Comparison of ENCODE assay signal across 8 cellular contexts in the genomic region with DNA sequence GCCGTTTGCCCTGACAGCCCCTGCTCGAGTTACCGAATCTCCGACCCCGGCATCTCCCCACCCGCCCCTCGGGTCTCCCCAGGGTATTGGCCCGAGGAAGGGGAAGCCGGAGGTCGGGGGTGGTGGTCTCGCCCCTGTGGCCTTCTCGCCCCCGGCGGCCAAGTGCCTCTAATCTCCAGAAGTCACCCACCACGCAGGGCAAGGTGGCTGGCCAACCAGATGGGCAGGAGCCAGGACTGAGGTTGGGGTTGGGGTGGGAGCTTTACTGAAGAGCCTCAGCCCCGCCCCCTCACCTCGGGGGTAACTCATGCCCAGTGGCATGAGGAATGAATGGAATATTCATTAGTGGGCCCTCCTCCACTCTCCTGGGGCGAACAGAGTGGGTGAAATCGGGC. TPM values are rescaled to one million over a fixed set of nuclear protein-coding genes. Genes with fewer than 3 reads are reported as not detected.
A peak's percentile ranks its signal among the peaks of the same experiment; 100 is the strongest.
DNase-seq lines count a peak whose midpoint lies in the region; ATAC-seq, FAIRE-seq and TF ChIP-seq lines count a peak whose summit lies in the region.

No MANE protein-coding gene starts in this region.

- peak overlapping the region; percentile 73 for H3K27ac ChIP-seq in K562 (ENCODE audit: extremely low read depth, low read depth, low read length)

- peaks cover 64% of the 10 kb centered on the region for H3K36me3 ChIP-seq in K562 (ENCODE audit: control insufficient read depth, insufficient read depth, low read length)

- H3K9me3 ChIP-seq in K562 (replicated peaks; ENCODE audit: control insufficient read depth, insufficient read depth, low read depth, low read length) = no peaks in the 10 kb centered on the region

- H3K27me3 Mint-ChIP-seq in stimulated activated naive CD8-positive, alpha-beta T cell treated with anti-CD3 and anti-CD28 coated beads, Interleukin-15, Interleukin-2, amounts not matched to agents 100 ng/mL and 50 ng/mL, for 24 hours = no peaks in the 10 kb centered on the region

- POLR2A ChIA-PET in K562 (lab: Yijun Ruan, JAX) = interaction anchor here (0.6 to 4.4 kb wide), 9 partner anchors 8 to 357 kb away, joined by 3 to 32 read pairs (median 5); a partner anchor contains a TSS

- intact Hi-C loops in K562 (cut with micrococcal nuclease) = no loop called here

- peaks cover 56% of the 10 kb centered on the region for H3K79me2 ChIP-seq in K562 (ENCODE audit: control insufficient read depth, insufficient read depth, low read length)

- H3K9me1 ChIP-seq in K562 (ENCODE audit: control insufficient read depth, insufficient read depth, low read length) = no peaks in the 10 kb centered on the region

- DNase-seq in NCI-H1436 (lab: John Stamatoyannopoulos, UW) (peak; percentile 32), NCI-H1436 treated with DMSO at 0.1 percent for 48 hours (lab: John Stamatoyannopoulos, UW) (no peak), NB4 (ENCODE audit: low read depth) (peak; percentile 49), K562 (ENCODE audit: extremely low read depth in 1 of 4, low spot score in 3 of 4) (peak in 3 of 4 experiments; percentile 24 to 54 (median 51)), kidney glomerular epithelial cell (lab: John Stamatoyannopoulos, UW) (peak; percentile 62), GDM1 (lab: John Stamatoyannopoulos, UW) (no peak)

- BruUV-seq in K562 (replicated peaks; lab: Mats Ljungman, UMichigan) = no TSS peak

- H4K20me1 ChIP-seq in K562 (replicated peaks; ENCODE audit: control insufficient read depth, insufficient read depth, low read length) = no peaks in the 10 kb centered on the region; the same call in 1 of the 2 replicates

- TF ChIP-seq EP300 in K562 (IDR thresholded peaks at IDR 0.05; ENCODE audit: low read length) = no peak

- TF ChIP-seq CTCF in NB4 (IDR thresholded peaks at IDR 0.05; ENCODE audit: low read depth, low read length) (no peak), K562 (IDR thresholded peaks at IDR 0.05 in 2 of 3, conservative IDR thresholded peaks at IDR 0.05 in 1 of 3; ENCODE audit: insufficient read depth in 2 of 3, low read depth in 1 of 3, low read length in 3 of 3) (no peak)

- peak overlapping the region; percentile 58 for H3K4me3 ChIP-seq in NB4 (ENCODE audit: low read depth, low read length)
- peak overlapping the region; percentile 79 for H3K4me3 ChIP-seq in K562

- peak; percentile 7 for ATAC-seq in K562
- no peak for ATAC-seq in HG03108 (IDR thresholded peaks at IDR 0.05; ENCODE audit: unreplicated experiment)

- in situ Hi-C loops in K562 (cut with MboI) = loop anchor here (5.0 kb wide), 1 partner anchor 45 kb away; no protein-coding TSS in a partner anchor

- TF ChIP-seq POLR2A in NB4 (IDR thresholded peaks at IDR 0.05; ENCODE audit: extremely low read depth, insufficient read length) (no peak), K562 (conservative IDR thresholded peaks at IDR 0.05) (no peak)

- no peak overlapping the region for H3K27ac Mint-ChIP-seq in stimulated activated naive CD8-positive, alpha-beta T cell treated with anti-CD3 and anti-CD28 coated beads, Interleukin-15, Interleukin-2, amounts not matched to agents 100 ng/mL and 50 ng/mL, for 24 hours

- peaks cover 29% of the 10 kb centered on the region for H3K36me3 Mint-ChIP-seq in stimulated activated naive CD8-positive, alpha-beta T cell treated with anti-CD3 and anti-CD28 coated beads, Interleukin-15, Interleukin-2, amounts not matched to agents 100 ng/mL and 50 ng/mL, for 24 hours (ENCODE audit: low read depth)

- no peaks in the 10 kb centered on the region for H3K9me3 Mint-ChIP-seq in stimulated activated naive CD8-positive, alpha-beta T cell treated with anti-CD3 and anti-CD28 coated beads, Interleukin-15, Interleukin-2, amounts not matched to agents 100 ng/mL and 50 ng/mL, for 24 hours

- peaks cover 51 to 59% of the 10 kb centered on the region in 2 experiments for H3K4me1 ChIP-seq in K562 (replicated peaks in 1 of 2; ENCODE audit: control insufficient read depth in 2 of 2, insufficient read depth in 2 of 2, low read length in 2 of 2)

- FAIRE-seq in K562 (lab: Jason Lieb, UNC) = no peak

- H3K27me3 ChIP-seq in K562 (ENCODE audit: control insufficient read depth in 2 of 2, insufficient read depth in 2 of 2, low read length in 2 of 2) = no peaks in the 10 kb centered on the region

- H3K4me2 ChIP-seq in K562 (ENCODE audit: insufficient read depth, low read length) = peak overlapping the region; percentile 84

- H2AFZ ChIP-seq in K562 (ENCODE audit: low read depth, low read length) = peak overlapping the region; percentile 22; the same call in 1 of the 2 replicates

- CTCF ChIA-PET in K562 (lab: Yijun Ruan, JAX; ENCODE audit: low intra/inter-chr PET ratio) = no interaction called here

- 0% methylated on average over 12 of the region's 19 CpGs for whole genome bisulfite sequencing in K562 (ENCODE audit: insufficient coverage, low coverage, missing lambda C conversion rate)

- H3K9ac ChIP-seq in K562 (ENCODE audit: insufficient read depth in 1 of 2, low read depth in 2 of 2, low read length in 2 of 2) = peak overlapping the region; percentile 77 to 92

- no peak for TF ChIP-seq RAD21 in K562 (CRISPR knock-in tag; conservative IDR thresholded peaks at IDR 0.05 in 1 of 2, IDR thresholded peaks at IDR 0.05 in 1 of 2)

- peaks cover 32% of the 10 kb centered on the region for H3K4me1 Mint-ChIP-seq in stimulated activated naive CD8-positive, alpha-beta T cell treated with anti-CD3 and anti-CD28 coated beads, Interleukin-15, Interleukin-2, amounts not matched to agents 100 ng/mL and 50 ng/mL, for 24 hours (ENCODE audit: low read depth)

- H3K4me3 Mint-ChIP-seq in stimulated activated naive CD8-positive, alpha-beta T cell treated with anti-CD3 and anti-CD28 coated beads, Interleukin-15, Interleukin-2, amounts not matched to agents 100 ng/mL and 50 ng/mL, for 24 hours = peak overlapping the region; percentile 83

RNA-seq across cellular contexts. Expression of a gene that starts 0.6 kb away (rescaled TPM):
- total RNA-seq in K562 (2011; cell fraction: chromatin; rRNA removed; ENCODE audit: low replicate concordance) = 92.9 and 198 TPM in 2 replicates
- total RNA-seq in K562 (2011; cell fraction: nucleolus; rRNA removed) = 118 and 119 TPM in 2 replicates
- 123 and 139 TPM in 2 replicates for total RNA-seq in K562 (2011; cell fraction: nucleoplasm; rRNA removed)
- total RNA-seq in K562 (2014; rRNA removed) = 59.8 and 75.7 TPM in 2 replicates
- total RNA-seq in K562 (2014; rRNA removed; fragmentation: Illumina TruSeq; extraction: Trizol) = 38.3 and 49.7 TPM in 2 replicates
- 43.9 and 45.1 TPM in 2 replicates for total RNA-seq in K562 (2015; rRNA removed; fragmentation: Illumina TruSeq; extraction: Trizol)
- 66.2 and 68.2 TPM in 2 replicates for total RNA-seq in K562 (2021)
- polyA plus RNA-seq in K562 (2011; rRNA removed) = 62.7 and 85.1 TPM in 2 replicates
- 78.5 and 144 TPM in 2 replicates for polyA plus RNA-seq in K562 (2011; cell fraction: cytosol; rRNA removed)
- 97.1 and 183 TPM in 2 replicates for polyA plus RNA-seq in K562 (2011; cell fraction: nucleus; rRNA removed)
- 64.9 and 69.7 TPM in 2 replicates for polyA plus RNA-seq in K562 (2012)
- 99.3 and 123 TPM in 2 replicates for polyA plus RNA-seq in K562 (2014; fragmentation: Illumina TruSeq; extraction: Trizol)
- 10 to 100 TPM; 15.2 to 23.0 TPM for polyA plus RNA-seq in K562 (2014; fragmentation: Nextera tagmentation; extraction: Ambion mirVana)
- polyA plus RNA-seq in K562 (2014; rRNA removed) = 87.3 and 100 TPM in 2 replicates
- polyA minus RNA-seq in K562 (2011; rRNA and poly(A)+ RNA removed) = 30.9 and 70.0 TPM in 2 replicates
- polyA minus RNA-seq in K562 (2011; cell fraction: cytosol; rRNA and poly(A)+ RNA removed) = 31.7 and 48.1 TPM in 2 replicates
- polyA minus RNA-seq in K562 (2011; cell fraction: nucleus; rRNA and poly(A)+ RNA removed) = 20.8 and 30.8 TPM in 2 replicates

RNA-seq across cellular contexts. Expression of a gene that starts 9.1 kb away (rescaled TPM):
- total RNA-seq in K562 (2011; cell fraction: chromatin; rRNA removed; ENCODE audit: low replicate concordance) = 7.6 and 26.8 TPM in 2 replicates
- 26.1 and 30.4 TPM in 2 replicates for total RNA-seq in K562 (2011; cell fraction: nucleolus; rRNA removed)
- 18.8 and 22.1 TPM in 2 replicates for total RNA-seq in K562 (2011; cell fraction: nucleoplasm; rRNA removed)
- total RNA-seq in K562 (2014; rRNA removed) (26.1 and 30.5 TPM in 2 replicates), K562 (2014; rRNA removed; fragmentation: Illumina TruSeq; extraction: Trizol) (9.8 and 12.8 TPM in 2 replicates), K562 (2015; rRNA removed; fragmentation: Illumina TruSeq; extraction: Trizol) (21.5 and 22.7 TPM in 2 replicates), K562 (2021) (28.1 and 28.4 TPM in 2 replicates)
- polyA plus RNA-seq in K562 (2011; rRNA removed) (10.7 and 14.1 TPM in 2 replicates), K562 (2014; fragmentation: Illumina TruSeq; extraction: Trizol) (22.2 and 27.0 TPM in 2 replicates), K562 (2014; fragmentation: Nextera tagmentation; extraction: Ambion mirVana) (1 to 10 TPM in 1 of 2 experiments, under 1 TPM in 1; 0.61 to 1.4 TPM), K562 (2014; rRNA removed) (27.1 and 27.2 TPM in 2 replicates)
- polyA plus RNA-seq in K562 (2011; cell fraction: cytosol; rRNA removed) = 11.7 and 37.1 TPM in 2 replicates
- polyA plus RNA-seq in K562 (2011; cell fraction: nucleus; rRNA removed) = 10.4 and 25.5 TPM in 2 replicates
- polyA plus RNA-seq in K562 (2012) = 9.7 and 20.2 TPM in 2 replicates
- 3.2 and 6.3 TPM in 2 replicates for polyA minus RNA-seq in K562 (2011; rRNA and poly(A)+ RNA removed)
- 13.0 and 14.2 TPM in 2 replicates for polyA minus RNA-seq in K562 (2011; cell fraction: cytosol; rRNA and poly(A)+ RNA removed)
- polyA minus RNA-seq in K562 (2011; cell fraction: nucleus; rRNA and poly(A)+ RNA removed) = 10.3 and 12.9 TPM in 2 replicates

RNA-seq across cellular contexts. Expression of a gene that starts 47.6 kb away (rescaled TPM):
- total RNA-seq in K562 (2011; cell fraction: chromatin; rRNA removed; ENCODE audit: low replicate concordance) = 160 and 249 TPM in 2 replicates
- total RNA-seq in K562 (2011; cell fraction: nucleolus; rRNA removed) = 57.2 and 67.9 TPM in 2 replicates
- 114 and 172 TPM in 2 replicates for total RNA-seq in K562 (2011; cell fraction: nucleoplasm; rRNA removed)
- 46.9 and 51.4 TPM in 2 replicates for total RNA-seq in K562 (2014; rRNA removed)
- 64.1 and 66.0 TPM in 2 replicates for total RNA-seq in K562 (2014; rRNA removed; fragmentation: Illumina TruSeq; extraction: Trizol)
- total RNA-seq in K562 (2015; rRNA removed; fragmentation: Illumina TruSeq; extraction: Trizol) = 61.5 and 71.3 TPM in 2 replicates
- 53.2 and 60.5 TPM in 2 replicates for total RNA-seq in K562 (2021)
- polyA plus RNA-seq in K562 (2011; rRNA removed) = 87.7 and 96.6 TPM in 2 replicates
- polyA plus RNA-seq in K562 (2011; cell fraction: cytosol; rRNA removed) = 46.2 and 46.7 TPM in 2 replicates
- 119 and 123 TPM in 2 replicates for polyA plus RNA-seq in K562 (2011; cell fraction: nucleus; rRNA removed)
- polyA plus RNA-seq in K562 (2012) = 55.0 and 62.9 TPM in 2 replicates
- 78.8 and 89.8 TPM in 2 replicates for polyA plus RNA-seq in K562 (2014; fragmentation: Illumina TruSeq; extraction: Trizol)
- 10 to 100 TPM; 35.7 to 41.0 TPM for polyA plus RNA-seq in K562 (2014; fragmentation: Nextera tagmentation; extraction: Ambion mirVana)
- 71.6 and 76.5 TPM in 2 replicates for polyA plus RNA-seq in K562 (2014; rRNA removed)
- polyA minus RNA-seq in K562 (2011; rRNA and poly(A)+ RNA removed) = 76.8 and 116 TPM in 2 replicates
- 22.1 and 22.6 TPM in 2 replicates for polyA minus RNA-seq in K562 (2011; cell fraction: cytosol; rRNA and poly(A)+ RNA removed)
- 31.4 and 44.9 TPM in 2 replicates for polyA minus RNA-seq in K562 (2011; cell fraction: nucleus; rRNA and poly(A)+ RNA removed)

RNA-seq across cellular contexts. Expression of a gene that starts 57.5 kb away (rescaled TPM):
- total RNA-seq in K562 (2011; cell fraction: chromatin; rRNA removed; ENCODE audit: low replicate concordance) = 12.0 and 21.0 TPM in 2 replicates
- 9.6 and 12.7 TPM in 2 replicates for total RNA-seq in K562 (2011; cell fraction: nucleolus; rRNA removed)
- total RNA-seq in K562 (2011; cell fraction: nucleoplasm; rRNA removed) = 22.6 and 29.7 TPM in 2 replicates
- total RNA-seq in K562 (2014; rRNA removed) (13.0 and 13.8 TPM in 2 replicates), K562 (2014; rRNA removed; fragmentation: Illumina TruSeq; extraction: Trizol) (24.7 and 27.8 TPM in 2 replicates), K562 (2015; rRNA removed; fragmentation: Illumina TruSeq; extraction: Trizol) (21.2 TPM in 2 replicates), K562 (2021) (22.1 and 26.9 TPM in 2 replicates)
- polyA plus RNA-seq in K562 (2011; rRNA removed) (14.5 and 26.2 TPM in 2 replicates), K562 (2014; fragmentation: Illumina TruSeq; extraction: Trizol) (29.4 and 33.9 TPM in 2 replicates), K562 (2014; fragmentation: Nextera tagmentation; extraction: Ambion mirVana) (10 to 100 TPM in 1 of 2 experiments, 1 to 10 TPM in 1; 9.5 to 15.4 TPM), K562 (2014; rRNA removed) (16.5 and 25.0 TPM in 2 replicates)
- polyA plus RNA-seq in K562 (2011; cell fraction: cytosol; rRNA removed) = 11.9 and 12.9 TPM in 2 replicates
- 5.3 and 6.3 TPM in 2 replicates for polyA plus RNA-seq in K562 (2011; cell fraction: nucleus; rRNA removed)
- polyA plus RNA-seq in K562 (2012) = 13.2 and 26.4 TPM in 2 replicates
- 6.9 and 11.8 TPM in 2 replicates for polyA minus RNA-seq in K562 (2011; rRNA and poly(A)+ RNA removed)
- polyA minus RNA-seq in K562 (2011; cell fraction: cytosol; rRNA and poly(A)+ RNA removed) = 4.5 and 8.8 TPM in 2 replicates
- polyA minus RNA-seq in K562 (2011; cell fraction: nucleus; rRNA and poly(A)+ RNA removed) = 4.6 and 5.0 TPM in 2 replicates

RNA-seq across cellular contexts. Expression of a gene that starts 57.6 kb away (rescaled TPM):
- total RNA-seq in K562 (2011; cell fraction: chromatin; rRNA removed; ENCODE audit: low replicate concordance) = 1,055 and 1,571 TPM in 2 replicates
- 696 and 717 TPM in 2 replicates for total RNA-seq in K562 (2011; cell fraction: nucleolus; rRNA removed)
- 748 and 751 TPM in 2 replicates for total RNA-seq in K562 (2011; cell fraction: nucleoplasm; rRNA removed)
- total RNA-seq in K562 (2014; rRNA removed) (129 and 163 TPM in 2 replicates), K562 (2014; rRNA removed; fragmentation: Illumina TruSeq; extraction: Trizol) (106 and 112 TPM in 2 replicates), K562 (2015; rRNA removed; fragmentation: Illumina TruSeq; extraction: Trizol) (117 and 121 TPM in 2 replicates), K562 (2021) (136 and 153 TPM in 2 replicates)
- polyA plus RNA-seq in K562 (2011; rRNA removed) (115 and 135 TPM in 2 replicates), K562 (2014; fragmentation: Illumina TruSeq; extraction: Trizol) (139 and 162 TPM in 2 replicates), K562 (2014; fragmentation: Nextera tagmentation; extraction: Ambion mirVana) (10 to 100 TPM; 21.6 to 24.5 TPM), K562 (2014; rRNA removed) (176 and 178 TPM in 2 replicates)
- 96.3 and 184 TPM in 2 replicates for polyA plus RNA-seq in K562 (2011; cell fraction: cytosol; rRNA removed)
- 697 and 1,515 TPM in 2 replicates for polyA plus RNA-seq in K562 (2011; cell fraction: nucleus; rRNA removed)
- polyA plus RNA-seq in K562 (2012) = 69.8 and 106 TPM in 2 replicates
- 105 and 166 TPM in 2 replicates for polyA minus RNA-seq in K562 (2011; rRNA and poly(A)+ RNA removed)
- 66.4 and 70.3 TPM in 2 replicates for polyA minus RNA-seq in K562 (2011; cell fraction: cytosol; rRNA and poly(A)+ RNA removed)
- polyA minus RNA-seq in K562 (2011; cell fraction: nucleus; rRNA and poly(A)+ RNA removed) = 226 and 316 TPM in 2 replicates

Comparison
In these comparisons a context has a peak if more than half of its experiments do, and no peak if none do; other contexts are left out.
1. DNase-seq: peak in NCI-H1436 (single experiment), NB4 (single experiment), K562 (3 of 4) and kidney glomerular epithelial cell (single experiment); none in NCI-H1436 treated with DMSO at 0.1 percent for 48 hours (single experiment) and GDM1 (single experiment).